Comparison of ENCODE assay signal across 11 cellular contexts in genomic region chr11:114307524-114308203, GRCh38. TPM values are rescaled to one million over a fixed set of nuclear protein-coding genes. Genes with fewer than 3 reads are reported as not detected.
DNase-seq lines count a peak whose midpoint lies in the region; ATAC-seq and TF ChIP-seq lines count a peak whose summit lies in the region.
"Had no signal": no experiment of that assay in that cellular context is flagged by ENCODE, and none has a peak within 500 bp of the region (broad histone marks: within the 10 kb centered on the region; RNA-seq: fewer than 3 reads in every experiment).

No MANE protein-coding gene starts in this region.

- H3K27ac ChIP-seq in tibial nerve, result peak overlapping the region in 3 of 4 donors; percentile 68 to 84 (median 73)

- WGBS in tibial nerve, 2 donors, result 30 to 36% methylated on average over 9 of the region's 9 CpGs

- no peak for TF ChIP-seq POLR2A in tibial nerve (IDR thresholded peaks at IDR 0.05)

- H3K36me3 ChIP-seq in tibial nerve, result peaks cover 0 to 46% (median 0%) of the 10 kb centered on the region in 3 donors

- TF ChIP-seq CTCF in cardiac fibroblast (IDR thresholded peaks at IDR 0.05; ENCODE audit: low read depth, low read length) (no peak), tibial nerve (IDR thresholded peaks at IDR 0.05) (no peak)

- no peaks in the 10 kb centered on the region for H3K9me3 ChIP-seq in tibial nerve

- peaks cover 0 to 39% (median 11%) of the 10 kb centered on the region in 4 donors for H3K4me1 ChIP-seq in tibial nerve

- H3K4me3 ChIP-seq in cardiac fibroblast (replicated peaks in 1 of 2; ENCODE audit: low read depth in 2 of 2, low read length in 2 of 2), result peak overlapping the region; percentile 6 to 37
- H3K4me3 ChIP-seq in tibial nerve, result peak overlapping the region in 2 of 4 donors; percentile 16 to 29

- peak; percentile 62 for DNase-seq in HS-5 (ENCODE audit: low read depth)
- DNase-seq in cardiac fibroblast (ENCODE audit: low read depth in 2 of 2), result peak; percentile 92 to 96
- peak; percentile 92 for DNase-seq in left lobe of liver (ENCODE audit: low spot score)
- DNase-seq in tibial nerve (ENCODE audit: low spot score in 2 of 2), result peak; percentile 52 to 66
- DNase-seq in DMS79 treated with DMSO at 0.1 percent for 48 hours (lab: John Stamatoyannopoulos, UW), result no peak
- DNase-seq in DMS153 treated with DMSO at 0.1 percent for 48 hours (lab: John Stamatoyannopoulos, UW; ENCODE audit: unreplicated experiment), result no peak
- DNase-seq: activated naive CD8-positive, alpha-beta T cell treated with anti-CD3 and anti-CD28 coated beads, Interleukin-2, amount 10 ng/mL, durations not matched to agents 7 days and 5 days; immature natural killer cell; NCI-H1930 had no signal

- no peaks in the 10 kb centered on the region for H3K27me3 ChIP-seq in tibial nerve

- TF ChIP-seq EP300 in tibial nerve (IDR thresholded peaks at IDR 0.05), result peak in 1 of 2 donors; percentile 92

- ATAC-seq in left lobe of liver (peak; percentile 61), GM18868 (IDR thresholded peaks at IDR 0.05; ENCODE audit: unreplicated experiment) (no peak), HG03432 (IDR thresholded peaks at IDR 0.05; ENCODE audit: unreplicated experiment) (no peak)

RNA-seq across cellular contexts. Expression of gene NNMT, which starts 11.5 kb away (rescaled TPM):
- total RNA-seq in left lobe of liver (588 TPM), tibial nerve (1,000 to 10,000 TPM in 1 of 4 donors, 100 to 1,000 TPM in 3; 520 to 1,803 (median 896) TPM)
- total RNA-seq: activated naive CD8-positive, alpha-beta T cell treated with anti-CD3 and anti-CD28 coated beads, Interleukin-2, amount 10 ng/mL, durations not matched to agents 7 days and 5 days had no signal

Comparison
In these comparisons a context has a peak if more than half of its experiments do, and no peak if none do; other contexts are left out.
1. DNase-seq: peak in HS-5 (single experiment), cardiac fibroblast (2 of 2), left lobe of liver (single experiment) and tibial nerve (2 of 2); none in DMS79 treated with DMSO at 0.1 percent for 48 hours (single experiment) and DMS153 treated with DMSO at 0.1 percent for 48 hours (single experiment).